ENCODE assay signal across 8 cellular contexts in genomic region chr1:52056937-52057231, GRCh38. TPM values are rescaled to one million over a fixed set of nuclear protein-coding genes. Genes with fewer than 3 reads are reported as not detected.
DNase-seq lines count a peak whose midpoint lies in the region; ATAC-seq and TF ChIP-seq lines count a peak whose summit lies in the region.

No MANE protein-coding gene starts in this region.

- TF ChIP-seq POLR2A in body of pancreas (IDR thresholded peaks at IDR 0.05): no peak

- H3K4me1 ChIP-seq in body of pancreas (peaks cover 41% of the 10 kb centered on the region), muscle layer of colon (ENCODE audit: insufficient read depth, low read length) (peaks cover 31% of the 10 kb centered on the region)

- H3K27ac ChIP-seq in body of pancreas: peak overlapping the region; percentile 91 to 98 (median 94)
- H3K27ac ChIP-seq in muscle layer of colon (ENCODE audit: low read depth, low read length): peak overlapping the region; percentile 90

- 0% methylated on average over 4 of the region's 4 CpGs for WGBS in body of pancreas, 2 donors

- DNase-seq in body of pancreas: no peak
- no peak for DNase-seq in NCI-H146 (lab: John Stamatoyannopoulos, UW)
- no peak for DNase-seq in NCI-H128 (lab: John Stamatoyannopoulos, UW; ENCODE audit: unreplicated experiment)

- intact Hi-C loops in body of pancreas (cut with DNase I): no loop called here

- peak overlapping the region; percentile 39 for H3K9ac ChIP-seq in muscle layer of colon (ENCODE audit: low read length)

- TF ChIP-seq CTCF in body of pancreas (IDR thresholded peaks at IDR 0.05): no peak

- peak overlapping the region; percentile 83 to 87 for H3K4me3 ChIP-seq in body of pancreas
- H3K4me3 ChIP-seq in muscle layer of colon (ENCODE audit: low read depth in 1 of 2, low read length in 2 of 2): peak overlapping the region; percentile 97 to 98

- peak; percentile 28 for ATAC-seq in GM18520 (IDR thresholded peaks at IDR 0.05; ENCODE audit: unreplicated experiment)
- peak; percentile 34 for ATAC-seq in HG03135 (IDR thresholded peaks at IDR 0.05; ENCODE audit: unreplicated experiment)
- no peak for ATAC-seq in body of pancreas
- no peak for ATAC-seq in GM18907 (IDR thresholded peaks at IDR 0.05; ENCODE audit: unreplicated experiment)
- no peak for ATAC-seq in GM19035 (IDR thresholded peaks at IDR 0.05; ENCODE audit: unreplicated experiment)

- H3K36me3 ChIP-seq in body of pancreas (replicated peaks in 1 of 2; ENCODE audit: insufficient read depth in 1 of 2, low read depth in 2 of 2) (peaks cover 0 to 6% of the 10 kb centered on the region in 2 donors), muscle layer of colon (ENCODE audit: insufficient read depth, low read length) (peaks cover 23% of the 10 kb centered on the region)

- no peaks in the 10 kb centered on the region for H3K9me3 ChIP-seq in body of pancreas
- no peaks in the 10 kb centered on the region for H3K9me3 ChIP-seq in muscle layer of colon (ENCODE audit: low read length)

- H3K27me3 ChIP-seq in body of pancreas (no peaks in the 10 kb centered on the region), muscle layer of colon (ENCODE audit: control insufficient read depth in 1 of 2, insufficient read depth in 2 of 2, low read length in 2 of 2) (no peaks in the 10 kb centered on the region)

RNA-seq across cellular contexts. Expression of gene BTF3L4, which starts 0.8 kb away (rescaled TPM):
- 10 to 100 TPM; 23.1 to 26.5 TPM for total RNA-seq in body of pancreas

RNA-seq across cellular contexts. Expression of gene TXNDC12, which starts 1.9 kb away (rescaled TPM):
- 10 to 100 TPM; 25.7 to 38.7 TPM for total RNA-seq in body of pancreas

RNA-seq across cellular contexts. Expression of gene KTI12, which starts 23.3 kb away (rescaled TPM):
- 1 to 10 TPM; 7.6 to 8.8 TPM for total RNA-seq in body of pancreas

Comparison
In these comparisons a context has a peak if more than half of its experiments do, and no peak if none do; other contexts are left out.
1. ATAC-seq: peak in GM18520 (single experiment) and HG03135 (single experiment); none in body of pancreas (single experiment), GM18907 (single experiment) and GM19035 (single experiment).